2 cellular contexts compared by ENCODE assay signal in genomic region chr1:151574575-151575529, GRCh38.
TF ChIP-seq lines count a peak whose summit lies in the region.

No MANE protein-coding gene starts in this region.

TF ChIP-seq in endothelial cell of umbilical vein, 7 proteins besides CTCF, POLR2A, EP300 and RAD21:
- TF ChIP-seq JUN (IDR thresholded peaks at IDR 0.05; ENCODE audit: borderline replicate concordance, insufficient read depth, insufficient read length, low read depth) (no peak), MAX (IDR thresholded peaks at IDR 0.05; ENCODE audit: insufficient read depth, insufficient read length) (no peak), EZH2 (IDR thresholded peaks at IDR 0.05; ENCODE audit: borderline replicate concordance, low read depth, low read length, severe bottlenecking) (no peak), POLR2AphosphoS5 (IDR thresholded peaks at IDR 0.05; ENCODE audit: insufficient read depth, low read depth, low read length) (no peak), FOS (IDR thresholded peaks at IDR 0.05; ENCODE audit: borderline replicate concordance, insufficient read depth, low read length) (peak; percentile 61)

TF ChIP-seq in HEK293T, 16 proteins besides CTCF, POLR2A, EP300 and RAD21:
- no peak for TF ChIP-seq CTBP1 (IDR thresholded peaks at IDR 0.05; ENCODE audit: borderline replicate concordance)
- no peak for TF ChIP-seq TARDBP (IDR thresholded peaks at IDR 0.05)
- no peak for TF ChIP-seq BHLHE40 (IDR thresholded peaks at IDR 0.05; ENCODE audit: borderline replicate concordance)
- no peak for TF ChIP-seq SP1 (IDR thresholded peaks at IDR 0.05)
- TF ChIP-seq SUZ12 (IDR thresholded peaks at IDR 0.05), result no peak
- no peak for TF ChIP-seq FOXK2 (IDR thresholded peaks at IDR 0.05)
- TF ChIP-seq NFRKB (IDR thresholded peaks at IDR 0.05), result no peak
- TF ChIP-seq ARNT (IDR thresholded peaks at IDR 0.05), result no peak
- TF ChIP-seq PKNOX1 (IDR thresholded peaks at IDR 0.05), result no peak
- no peak for TF ChIP-seq L3MBTL2 (conservative IDR thresholded peaks at IDR 0.05)
- no peak for TF ChIP-seq FOXM1 (IDR thresholded peaks at IDR 0.05; ENCODE audit: borderline replicate concordance)
- TF ChIP-seq LEF1 (IDR thresholded peaks at IDR 0.05; ENCODE audit: borderline replicate concordance), result no peak
- TF ChIP-seq HDGF (IDR thresholded peaks at IDR 0.05; ENCODE audit: borderline replicate concordance), result no peak
- TF ChIP-seq ZNF384 (IDR thresholded peaks at IDR 0.05), result no peak
- TF ChIP-seq FOXA1 (IDR thresholded peaks at IDR 0.05), result no peak
- TF ChIP-seq ELF4 (IDR thresholded peaks at IDR 0.05), result no peak
TF ChIP-seq in HEK293T: peak in this region for 0.
